In genomic region chr7:11726251-11727155, GRCh38 we compare ENCODE assay signal across 11 cellular contexts.
A peak's percentile ranks its signal among the peaks of the same experiment; 100 is the strongest.
DNase-seq lines count a peak whose midpoint lies in the region; ATAC-seq and TF ChIP-seq lines count a peak whose summit lies in the region.
"Had no signal": no experiment of that assay in that cellular context is flagged by ENCODE, and none has a peak within 500 bp of the region (broad histone marks: within the 10 kb centered on the region; RNA-seq: fewer than 3 reads in every experiment).

No MANE protein-coding gene starts in this region.

- H3K4me1 Mint-ChIP-seq in WTC11: no peaks in the 10 kb centered on the region; the same call in 1 of the 2 replicates
- H3K4me1 Mint-ChIP-seq in glutamatergic neuron (ENCODE audit: low read depth, unreplicated experiment): peaks cover 43% of the 10 kb centered on the region
- H3K4me1 Mint-ChIP-seq in mesothelial cell of epicardium: peaks cover 4% of the 10 kb centered on the region

- H3K27ac Mint-ChIP-seq in WTC11 (peak overlapping the region; percentile 16; the same call in 1 of the 2 replicates), glutamatergic neuron (ENCODE audit: unreplicated experiment) (peak overlapping the region; percentile 68), mesothelial cell of epicardium (no peak overlapping the region)

- no peaks in the 10 kb centered on the region for H3K27me3 Mint-ChIP-seq in WTC11 (ENCODE audit: low read depth)
- peaks cover 1% of the 10 kb centered on the region for H3K27me3 Mint-ChIP-seq in glutamatergic neuron (ENCODE audit: unreplicated experiment)
- no peaks in the 10 kb centered on the region for H3K27me3 Mint-ChIP-seq in mesothelial cell of epicardium (ENCODE audit: low read depth)

- POLR2A ChIA-PET in WTC11 (lab: Charles Lee): no interaction called here

- H3K9me3 Mint-ChIP-seq in WTC11 (no peaks in the 10 kb centered on the region), glutamatergic neuron (ENCODE audit: unreplicated experiment) (peaks cover 4% of the 10 kb centered on the region), mesothelial cell of epicardium (no peaks in the 10 kb centered on the region)
- H3K9me3 Mint-ChIP-seq: neural crest cell had no signal

- H3K36me3 Mint-ChIP-seq in WTC11 (no peaks in the 10 kb centered on the region), glutamatergic neuron (ENCODE audit: unreplicated experiment) (peaks cover 8% of the 10 kb centered on the region), mesothelial cell of epicardium (no peaks in the 10 kb centered on the region)

- ATAC-seq in GM18867 (IDR thresholded peaks at IDR 0.05; ENCODE audit: unreplicated experiment) (peak; percentile 50), WTC11 (no peak), HG03280 (IDR thresholded peaks at IDR 0.05; ENCODE audit: unreplicated experiment) (no peak), HG02973 (IDR thresholded peaks at IDR 0.05; ENCODE audit: unreplicated experiment) (no peak), HG02763 (IDR thresholded peaks at IDR 0.05; ENCODE audit: unreplicated experiment) (no peak)

- DNase-seq in WTC11 (ENCODE audit: low spot score) (no peak), glutamatergic neuron (no peak), smooth muscle cell of the brain vasculature (ENCODE audit: low read depth, low spot score) (peak; percentile 24), mesothelial cell of epicardium (ENCODE audit: low spot score in 2 of 2, unreplicated experiment in 2 of 2) (no peak)
- DNase-seq: NCI-H524; stimulated activated naive CD4-positive, alpha-beta T cell treated with Interleukin-2 at 50 U/mL for 16 hours had no signal

- H3K4me3 Mint-ChIP-seq in WTC11 (no peak overlapping the region), glutamatergic neuron (ENCODE audit: unreplicated experiment) (peak overlapping the region; percentile 79), mesothelial cell of epicardium (no peak overlapping the region)
- H3K4me3 Mint-ChIP-seq: neural crest cell had no signal

- TF ChIP-seq CTCF in WTC11 (IDR thresholded peaks at IDR 0.05) (no peak), glutamatergic neuron (IDR thresholded peaks at IDR 0.05; ENCODE audit: partially characterized antibody, unreplicated experiment) (no peak), mesothelial cell of epicardium (IDR thresholded peaks at IDR 0.05; ENCODE audit: unreplicated experiment) (no peak)

- CTCF ChIA-PET in WTC11 (lab: Charles Lee): no interaction called here

TF ChIP-seq in WTC11, 78 proteins besides CTCF, POLR2A, EP300 and RAD21:
- TF ChIP-seq GTF2I (CRISPR knock-in tag; conservative IDR thresholded peaks at IDR 0.05): no peak
- TF ChIP-seq SMAD3 (CRISPR knock-in tag; IDR thresholded peaks at IDR 0.05; ENCODE audit: borderline replicate concordance): no peak
- no peak for TF ChIP-seq ATF1 (CRISPR knock-in tag; IDR thresholded peaks at IDR 0.05)
- no peak for TF ChIP-seq ETV6 (CRISPR knock-in tag; IDR thresholded peaks at IDR 0.05)
- no peak for TF ChIP-seq NFYB (CRISPR knock-in tag; conservative IDR thresholded peaks at IDR 0.05; ENCODE audit: low read depth)
- no peak for TF ChIP-seq IRF1 (CRISPR knock-in tag; IDR thresholded peaks at IDR 0.05)
- TF ChIP-seq, protein P1, sequence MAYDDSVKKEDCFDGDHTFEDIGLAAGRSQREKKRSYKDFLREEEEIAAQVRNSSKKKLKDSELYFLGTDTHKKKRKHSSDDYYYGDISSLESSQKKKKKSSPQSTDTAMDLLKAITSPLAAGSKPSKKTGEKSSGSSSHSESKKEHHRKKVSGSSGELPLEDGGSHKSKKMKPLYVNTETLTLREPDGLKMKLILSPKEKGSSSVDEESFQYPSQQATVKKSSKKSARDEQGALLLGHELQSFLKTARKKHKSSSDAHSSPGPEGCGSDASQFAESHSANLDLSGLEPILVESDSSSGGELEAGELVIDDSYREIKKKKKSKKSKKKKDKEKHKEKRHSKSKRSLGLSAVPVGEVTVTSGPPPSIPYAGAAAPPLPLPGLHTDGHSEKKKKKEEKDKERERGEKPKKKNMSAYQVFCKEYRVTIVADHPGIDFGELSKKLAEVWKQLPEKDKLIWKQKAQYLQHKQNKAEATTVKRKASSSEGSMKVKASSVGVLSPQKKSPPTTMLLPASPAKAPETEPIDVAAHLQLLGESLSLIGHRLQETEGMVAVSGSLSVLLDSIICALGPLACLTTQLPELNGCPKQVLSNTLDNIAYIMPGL (CRISPR knock-in tag; IDR thresholded peaks at IDR 0.05): no peak
- TF ChIP-seq TEAD4 (CRISPR knock-in tag; IDR thresholded peaks at IDR 0.05): no peak
- TF ChIP-seq MXD4 (CRISPR knock-in tag; IDR thresholded peaks at IDR 0.05; ENCODE audit: borderline replicate concordance): no peak
- no peak for TF ChIP-seq SP1 (CRISPR knock-in tag; conservative IDR thresholded peaks at IDR 0.05)
- TF ChIP-seq EMX1 (CRISPR knock-in tag; IDR thresholded peaks at IDR 0.05): no peak
- TF ChIP-seq NFATC4 (CRISPR knock-in tag; IDR thresholded peaks at IDR 0.05): no peak
- no peak for TF ChIP-seq GABPB1 (CRISPR knock-in tag; IDR thresholded peaks at IDR 0.05)
- no peak for TF ChIP-seq CREB1 (CRISPR knock-in tag; IDR thresholded peaks at IDR 0.05)
- TF ChIP-seq FOXJ3 (CRISPR knock-in tag; IDR thresholded peaks at IDR 0.05; ENCODE audit: borderline replicate concordance): no peak
- TF ChIP-seq, protein P2, sequence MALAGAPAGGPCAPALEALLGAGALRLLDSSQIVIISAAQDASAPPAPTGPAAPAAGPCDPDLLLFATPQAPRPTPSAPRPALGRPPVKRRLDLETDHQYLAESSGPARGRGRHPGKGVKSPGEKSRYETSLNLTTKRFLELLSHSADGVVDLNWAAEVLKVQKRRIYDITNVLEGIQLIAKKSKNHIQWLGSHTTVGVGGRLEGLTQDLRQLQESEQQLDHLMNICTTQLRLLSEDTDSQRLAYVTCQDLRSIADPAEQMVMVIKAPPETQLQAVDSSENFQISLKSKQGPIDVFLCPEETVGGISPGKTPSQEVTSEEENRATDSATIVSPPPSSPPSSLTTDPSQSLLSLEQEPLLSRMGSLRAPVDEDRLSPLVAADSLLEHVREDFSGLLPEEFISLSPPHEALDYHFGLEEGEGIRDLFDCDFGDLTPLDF (CRISPR knock-in tag; IDR thresholded peaks at IDR 0.05): no peak
- no peak for TF ChIP-seq NR3C1 (CRISPR knock-in tag; conservative IDR thresholded peaks at IDR 0.05; ENCODE audit: low read depth)
- TF ChIP-seq, protein P3, sequence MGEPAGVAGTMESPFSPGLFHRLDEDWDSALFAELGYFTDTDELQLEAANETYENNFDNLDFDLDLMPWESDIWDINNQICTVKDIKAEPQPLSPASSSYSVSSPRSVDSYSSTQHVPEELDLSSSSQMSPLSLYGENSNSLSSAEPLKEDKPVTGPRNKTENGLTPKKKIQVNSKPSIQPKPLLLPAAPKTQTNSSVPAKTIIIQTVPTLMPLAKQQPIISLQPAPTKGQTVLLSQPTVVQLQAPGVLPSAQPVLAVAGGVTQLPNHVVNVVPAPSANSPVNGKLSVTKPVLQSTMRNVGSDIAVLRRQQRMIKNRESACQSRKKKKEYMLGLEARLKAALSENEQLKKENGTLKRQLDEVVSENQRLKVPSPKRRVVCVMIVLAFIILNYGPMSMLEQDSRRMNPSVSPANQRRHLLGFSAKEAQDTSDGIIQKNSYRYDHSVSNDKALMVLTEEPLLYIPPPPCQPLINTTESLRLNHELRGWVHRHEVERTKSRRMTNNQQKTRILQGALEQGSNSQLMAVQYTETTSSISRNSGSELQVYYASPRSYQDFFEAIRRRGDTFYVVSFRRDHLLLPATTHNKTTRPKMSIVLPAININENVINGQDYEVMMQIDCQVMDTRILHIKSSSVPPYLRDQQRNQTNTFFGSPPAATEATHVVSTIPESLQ (CRISPR knock-in tag; IDR thresholded peaks at IDR 0.05): no peak
- no peak for TF ChIP-seq FOXP1 (CRISPR knock-in tag; IDR thresholded peaks at IDR 0.05; ENCODE audit: borderline replicate concordance)
- TF ChIP-seq GRHL2 (CRISPR knock-in tag; IDR thresholded peaks at IDR 0.05; ENCODE audit: insufficient replicate concordance, severe bottlenecking): no peak
